Comparison of ENCODE assay signal across 8 cellular contexts in the genomic region with DNA sequence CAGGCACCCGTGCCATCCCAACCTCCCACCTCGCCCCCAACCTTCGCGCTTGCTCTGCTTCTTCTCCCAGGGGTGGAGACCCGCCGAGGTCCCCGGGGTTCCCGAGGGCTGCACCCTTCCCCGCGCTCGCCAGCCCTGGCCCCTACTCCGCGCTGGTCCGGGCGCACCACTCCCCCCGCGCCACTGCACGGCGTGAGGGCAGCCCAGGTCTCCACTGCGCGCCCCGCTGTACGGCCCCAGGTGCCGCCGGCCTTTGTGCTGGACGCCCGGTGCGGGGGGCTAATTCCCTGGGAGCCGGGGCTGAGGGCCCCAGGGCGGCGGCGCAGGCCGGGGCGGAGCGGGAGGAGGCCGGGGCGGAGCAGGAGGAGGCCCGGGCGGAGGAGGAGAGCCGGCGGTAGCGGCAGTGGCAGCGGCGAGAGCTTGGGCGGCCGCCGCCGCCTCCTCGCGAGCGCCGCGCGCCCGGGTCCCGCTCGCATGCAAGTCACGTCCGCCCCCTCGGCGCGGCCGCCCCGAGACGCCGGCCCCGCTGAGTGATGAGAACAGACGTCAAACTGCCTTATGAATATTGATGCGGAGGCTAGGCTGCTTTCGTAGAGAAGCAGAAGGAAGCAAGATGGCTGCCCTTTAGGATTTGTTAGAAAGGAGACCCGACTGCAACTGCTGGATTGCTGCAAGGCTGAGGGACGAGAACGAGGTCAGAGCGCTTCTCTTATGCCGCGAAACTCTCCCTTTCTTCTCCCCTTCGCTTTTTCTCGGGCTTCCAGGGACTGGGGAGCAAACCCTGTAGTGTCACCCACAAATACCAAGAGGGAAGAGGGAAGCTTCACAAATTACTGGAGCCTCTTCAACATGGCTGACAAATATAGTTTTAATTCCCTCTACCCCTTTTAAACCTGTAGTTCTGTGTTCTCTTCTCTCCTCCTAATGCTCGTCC. TPM values are rescaled to one million over a fixed set of nuclear protein-coding genes. Genes with fewer than 3 reads are reported as not detected.
DNase-seq lines count a peak whose midpoint lies in the region; ATAC-seq lines count a peak whose summit lies in the region.

A gene (plus strand): TSS at position 591 of the 934 bp plus-strand sequence. CDS start 87,067 bp downstream, outside the sequence.

- H3K9me3 Mint-ChIP-seq in activated T-helper 1 cell treated with anti-CD3 and anti-CD28 coated beads, Interleukin-12 subunit alpha, Interleukin-12 subunit beta, Interleukin-2, Interleukin-4 antibody, amounts not matched to agents 30 ng/mL and 10 ng/mL and 1 ng/mL, durations not matched to agents 14 hours and 24 hours and 36 hours, result no peaks in the 10 kb centered on the region
- H3K9me3 Mint-ChIP-seq in naive B cell, result no peaks in the 10 kb centered on the region

- H3K4me1 Mint-ChIP-seq in activated T-helper 1 cell treated with anti-CD3 and anti-CD28 coated beads, Interleukin-12 subunit alpha, Interleukin-12 subunit beta, Interleukin-2, Interleukin-4 antibody, amounts not matched to agents 30 ng/mL and 10 ng/mL and 1 ng/mL, durations not matched to agents 14 hours and 24 hours and 36 hours (ENCODE audit: low read depth), result peaks cover 50% of the 10 kb centered on the region
- H3K4me1 Mint-ChIP-seq in naive B cell, result peaks cover 35 to 50% (median 35%) of the 10 kb centered on the region in 3 donors

- ATAC-seq in GM21786 (IDR thresholded peaks at IDR 0.05; ENCODE audit: unreplicated experiment) (peak; percentile 74), naive B cell (ENCODE audit: low read depth in 2 of 2) (peak; percentile 81 to 83)

- H3K27ac Mint-ChIP-seq in activated T-helper 1 cell treated with anti-CD3 and anti-CD28 coated beads, Interleukin-12 subunit alpha, Interleukin-12 subunit beta, Interleukin-2, Interleukin-4 antibody, amounts not matched to agents 30 ng/mL and 10 ng/mL and 1 ng/mL, durations not matched to agents 14 hours and 24 hours and 36 hours, result peak within 1 kb of the TSS; percentile 98
- H3K27ac Mint-ChIP-seq in naive B cell, result peak within 1 kb of the TSS; percentile 98 to 100 (median 99)

- peaks cover 7% of the 10 kb centered on the region for H3K36me3 Mint-ChIP-seq in activated T-helper 1 cell treated with anti-CD3 and anti-CD28 coated beads, Interleukin-12 subunit alpha, Interleukin-12 subunit beta, Interleukin-2, Interleukin-4 antibody, amounts not matched to agents 30 ng/mL and 10 ng/mL and 1 ng/mL, durations not matched to agents 14 hours and 24 hours and 36 hours (ENCODE audit: low read depth)
- H3K36me3 Mint-ChIP-seq in naive B cell, result no peaks in the 10 kb centered on the region

- DNase-seq in DMS79 (lab: John Stamatoyannopoulos, UW), result peak; percentile 11
- DNase-seq in KG1 (lab: John Stamatoyannopoulos, UW), result peak; percentile 80
- DNase-seq in RPMI7951 (ENCODE audit: low read depth), result peak; percentile 83
- DNase-seq in activated T-helper 1 cell treated with anti-CD3 and anti-CD28 coated beads, Interleukin-12 subunit alpha, Interleukin-12 subunit beta, Interleukin-2, Interleukin-4 antibody, amounts not matched to agents 30 ng/mL and 10 ng/mL and 1 ng/mL, durations not matched to agents 14 hours and 24 hours and 36 hours (ENCODE audit: low spot score), result peak; percentile 77
- peak; percentile 81 for DNase-seq in fibroblast of gingiva (ENCODE audit: low read depth)
- DNase-seq in naive B cell, result peak; percentile 84
- DNase-seq in stimulated activated CD8-positive, alpha-beta memory T cell treated with anti-CD3 and anti-CD28 coated beads, Interleukin-7, amount 100 ng/mL, for 48 hours (ENCODE audit: extremely low read depth in 1 of 2, low read depth in 1 of 2), result peak; percentile 70 to 72

- H3K4me3 Mint-ChIP-seq in activated T-helper 1 cell treated with anti-CD3 and anti-CD28 coated beads, Interleukin-12 subunit alpha, Interleukin-12 subunit beta, Interleukin-2, Interleukin-4 antibody, amounts not matched to agents 30 ng/mL and 10 ng/mL and 1 ng/mL, durations not matched to agents 14 hours and 24 hours and 36 hours, result peak within 1 kb of the TSS; percentile 95
- H3K4me3 Mint-ChIP-seq in naive B cell, result peak within 1 kb of the TSS; percentile 97 to 100 (median 100)

- H3K27me3 Mint-ChIP-seq in activated T-helper 1 cell treated with anti-CD3 and anti-CD28 coated beads, Interleukin-12 subunit alpha, Interleukin-12 subunit beta, Interleukin-2, Interleukin-4 antibody, amounts not matched to agents 30 ng/mL and 10 ng/mL and 1 ng/mL, durations not matched to agents 14 hours and 24 hours and 36 hours (ENCODE audit: insufficient read depth), result no peaks in the 10 kb centered on the region
- no peaks in the 10 kb centered on the region for H3K27me3 Mint-ChIP-seq in naive B cell

- intact Hi-C loops in activated T-helper 1 cell treated with anti-CD3 and anti-CD28 coated beads, Interleukin-12 subunit alpha, Interleukin-12 subunit beta, Interleukin-2, Interleukin-4 antibody, amounts not matched to agents 30 ng/mL and 10 ng/mL and 1 ng/mL, durations not matched to agents 14 hours and 24 hours and 36 hours (cut with micrococcal nuclease), result loop anchor here (1.0 to 5.0 kb wide), 9 partner anchors 46 to 1171 kb away; a partner anchor contains a TSS

RNA-seq across cellular contexts. Expression of the gene that starts here (rescaled TPM):
- total RNA-seq in RPMI7951 (2014; rRNA removed; shearing (Covaris generic)), result 10.6 and 13.6 TPM in 2 replicates
- 28.7 and 28.8 TPM in 2 replicates for total RNA-seq in activated T-helper 1 cell treated with anti-CD3 and anti-CD28 coated beads, Interleukin-12 subunit alpha, Interleukin-12 subunit beta, Interleukin-2, Interleukin-4 antibody, amounts not matched to agents 30 ng/mL and 10 ng/mL and 1 ng/mL, durations not matched to agents 14 hours and 24 hours and 36 hours
- 10 to 100 TPM in 5 of 6 donors, 1 to 10 TPM in 1; 8.2 to 34.5 (median 27.7) TPM for polyA plus RNA-seq in naive B cell (ENCODE audit: low read depth in 6 of 6)

Comparison
In these comparisons a context has a peak if more than half of its experiments do, and no peak if none do; other contexts are left out.
1. Peak in every context shown above with its lines: DNase-seq and ATAC-seq.
2. DNase-seq: peak in every context shown above with its lines; median percentile 84 in naive B cell; 83 in RPMI7951; 81 in fibroblast of gingiva; 80 in KG1; 77 in activated T-helper 1 cell treated with anti-CD3 and anti-CD28 coated beads, Interleukin-12 subunit alpha, Interleukin-12 subunit beta, Interleukin-2, Interleukin-4 antibody, amounts not matched to agents 30 ng/mL and 10 ng/mL and 1 ng/mL, durations not matched to agents 14 hours and 24 hours and 36 hours; 71 in stimulated activated CD8-positive, alpha-beta memory T cell treated with anti-CD3 and anti-CD28 coated beads, Interleukin-7, amount 100 ng/mL, for 48 hours; 11 in DMS79.